In the genomic region with DNA sequence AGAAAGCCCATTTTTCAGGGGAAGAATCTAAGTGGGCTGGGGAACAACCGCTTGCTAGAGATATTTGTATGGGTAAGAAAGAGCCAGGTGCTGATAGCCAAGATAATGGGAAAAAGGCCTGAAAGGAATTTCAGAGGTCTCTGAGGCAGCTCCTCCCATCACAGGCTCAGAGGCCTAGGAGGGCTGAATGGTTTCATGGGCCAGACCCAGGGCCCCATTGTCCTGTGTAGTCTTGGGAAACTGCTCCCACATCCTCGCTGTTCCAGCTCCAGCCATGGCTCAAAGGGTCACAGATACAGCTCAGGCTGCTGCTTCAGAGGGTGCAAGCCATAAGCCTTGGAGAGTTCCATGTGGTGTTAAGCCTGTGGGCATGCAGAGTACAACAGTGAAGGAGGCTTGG, we compare ENCODE assay signal across 25 cellular contexts.
"Had no signal": no experiment of that assay in that cellular context is flagged by ENCODE, and none has a peak within 500 bp of the region (broad histone marks: within the 10 kb centered on the region; RNA-seq: fewer than 3 reads in every experiment).

No MANE protein-coding gene starts in this region.

- H3K27me3 Mint-ChIP-seq: stimulated activated memory B cell treated with anti-CD40 and anti-IgM and Interleukin-4, amounts not matched to agents 10 μg/mL and 1 μg/mL and 100 μg/mL, for 72 hours; type B pancreatic cell had no signal

- H3K9me3 ChIP-seq: suprapubic skin, testis, thoracic aorta, thyroid gland, tibial artery, tibial nerve, transverse colon, upper lobe of right lung, uterus, vagina had no signal

- H3K27ac Mint-ChIP-seq: stimulated activated memory B cell treated with anti-CD40 and anti-IgM and Interleukin-4, amounts not matched to agents 10 μg/mL and 1 μg/mL and 100 μg/mL, for 72 hours; stimulated activated naive B cell treated with anti-CD40 and anti-IgM and Interleukin-4, amounts not matched to agents 10 μg/mL and 1 μg/mL and 100 μg/mL, for 72 hours; stimulated activated naive CD8-positive, alpha-beta T cell treated with anti-CD3 and anti-CD28 coated beads, Interleukin-15, Interleukin-2, amounts not matched to agents 100 ng/mL and 50 ng/mL, for 24 hours; type B pancreatic cell had no signal

- H3K27ac ChIP-seq: stomach, suprapubic skin, testis, thoracic aorta, thyroid gland, tibial artery, tibial nerve, transverse colon, upper lobe of left lung, upper lobe of right lung, uterus, vagina had no signal

- H3K4me3 ChIP-seq: stomach, suprapubic skin, testis, thoracic aorta, thyroid gland, tibial artery, tibial nerve, transverse colon, upper lobe of left lung, upper lobe of right lung, uterus, vagina had no signal

- ATAC-seq: stimulated activated memory B cell treated with anti-CD40 and anti-IgM and Interleukin-4, amounts not matched to agents 10 μg/mL and 1 μg/mL and 100 μg/mL, for 72 hours; stimulated activated naive B cell treated with anti-CD40 and anti-IgM and Interleukin-4, amounts not matched to agents 10 μg/mL and 1 μg/mL and 100 μg/mL, for 72 hours; upper lobe of right lung had no signal

- H3K4me1 ChIP-seq: stomach, suprapubic skin, testis, upper lobe of left lung, upper lobe of right lung, uterus, vagina had no signal

- H3K36me3 ChIP-seq: stomach, suprapubic skin, thoracic aorta, thyroid gland, tibial artery, tibial nerve, transverse colon, upper lobe of left lung, upper lobe of right lung, uterus, vagina had no signal

- H3K4me1 Mint-ChIP-seq: stimulated activated memory B cell treated with anti-CD40 and anti-IgM and Interleukin-4, amounts not matched to agents 10 μg/mL and 1 μg/mL and 100 μg/mL, for 72 hours had no signal

- H3K36me3 Mint-ChIP-seq: type B pancreatic cell had no signal

- H3K4me3 Mint-ChIP-seq: stimulated activated memory B cell treated with anti-CD40 and anti-IgM and Interleukin-4, amounts not matched to agents 10 μg/mL and 1 μg/mL and 100 μg/mL, for 72 hours; stimulated activated naive B cell treated with anti-CD40 and anti-IgM and Interleukin-4, amounts not matched to agents 10 μg/mL and 1 μg/mL and 100 μg/mL, for 72 hours; stimulated activated naive CD8-positive, alpha-beta T cell treated with anti-CD3 and anti-CD28 coated beads, Interleukin-15, Interleukin-2, amounts not matched to agents 100 ng/mL and 50 ng/mL, for 24 hours; type B pancreatic cell had no signal

- DNase-seq: stimulated activated CD4-positive, alpha-beta T cell treated with anti-CD3 and anti-CD28 coated beads, Interleukin-1b, Interleukin-23, amount 100 ng/mL, for 48 hours; stimulated activated CD4-positive, alpha-beta T cell treated with anti-CD3 and anti-CD28 coated beads, Interleukin-2, amount 100 ng/mL, for 24 hours; stimulated activated CD4-positive, alpha-beta T cell treated with anti-CD3 and anti-CD28 coated beads, Interleukin-2, amount 100 ng/mL, for 48 hours; stimulated activated CD4-positive, alpha-beta T cell treated with anti-CD3 and anti-CD28 coated beads, Interleukin-4, amount 100 ng/mL, for 1 hour; stimulated activated CD4-positive, alpha-beta T cell treated with anti-CD3 and anti-CD28 coated beads, Interleukin-4, amount 100 ng/mL, for 4 hours; stimulated activated CD8-positive, alpha-beta memory T cell treated with anti-CD3 and anti-CD28 coated beads, Interleukin-4, amount 100 ng/mL, for 48 hours; stimulated activated naive B cell treated with anti-CD40 and anti-IgM and Interleukin-4, amounts not matched to agents 10 μg/mL and 1 μg/mL and 100 μg/mL, for 72 hours; stimulated activated naive CD4-positive, alpha-beta T cell; stimulated activated naive CD4-positive, alpha-beta T cell treated with Interleukin-2 at 50 U/mL for 16 hours; stomach; substantia nigra; testis; thyroid gland; tibial artery; transverse colon; upper lobe of left lung; upper lobe of right lung; uterus had no signal
